In the genomic region with DNA sequence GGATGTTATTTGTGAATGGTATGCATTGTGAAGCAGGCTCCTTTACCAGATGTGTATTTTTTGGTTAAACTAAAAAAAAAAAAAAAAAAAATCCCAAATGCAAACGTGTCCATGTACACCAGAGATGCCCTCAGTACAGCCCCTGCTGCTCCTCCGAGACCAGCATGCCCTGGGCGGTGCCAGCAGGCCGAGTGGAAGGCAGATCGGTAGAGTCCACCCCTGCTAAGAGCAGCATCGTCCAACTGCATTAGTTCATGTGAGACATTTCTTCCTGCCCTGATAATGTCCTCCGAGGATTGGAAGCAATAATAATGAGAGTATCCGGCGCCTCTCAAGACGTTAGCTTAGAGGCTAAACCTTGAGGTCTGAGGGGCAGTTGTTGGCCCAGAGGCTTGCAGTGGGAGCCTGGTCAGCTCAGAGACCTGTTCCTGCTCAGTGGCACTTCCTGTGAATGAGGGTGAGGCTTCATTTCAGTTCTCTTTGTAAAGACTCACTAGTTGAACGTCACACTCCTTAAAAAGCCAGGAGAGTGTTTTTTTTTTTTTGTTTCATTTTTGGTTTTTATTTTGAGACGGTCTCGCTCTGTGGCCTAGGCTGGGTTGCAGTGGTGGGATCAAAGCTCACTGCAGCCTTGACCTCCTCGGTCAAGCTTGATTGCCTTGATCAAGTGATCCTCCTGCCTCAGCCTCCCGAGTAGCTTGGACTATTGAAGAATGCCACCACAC, we compare ENCODE assay signal across 9 cellular contexts. TPM values are rescaled to one million over a fixed set of nuclear protein-coding genes. Genes with fewer than 3 reads are reported as not detected.
DNase-seq lines count a peak whose midpoint lies in the region; ATAC-seq, FAIRE-seq and TF ChIP-seq lines count a peak whose summit lies in the region.
"Had no signal": no experiment of that assay in that cellular context is flagged by ENCODE, and none has a peak within 500 bp of the region (broad histone marks: within the 10 kb centered on the region; RNA-seq: fewer than 3 reads in every experiment).

No MANE protein-coding gene starts in this region.

- no peaks in the 10 kb centered on the region for H3K27me3 Mint-ChIP-seq in CD8-positive, alpha-beta memory T cell

- FAIRE-seq in HTR-8/SVneo (lab: Jason Lieb, UNC) = no peak

- no peak for DNase-seq in CD8-positive, alpha-beta memory T cell
- DNase-seq in central memory CD4-positive, alpha-beta T cell = peak; percentile 18
- no peak for DNase-seq in HTR-8/SVneo (ENCODE audit: insufficient read length, low spot score)
- DNase-seq in hepatocyte (ENCODE audit: low spot score) = no peak
- DNase-seq in NCI-H1092 (lab: John Stamatoyannopoulos, UW) = no peak
- no peak for DNase-seq in NCI-H226

- no peaks in the 10 kb centered on the region for H4K20me1 ChIP-seq in hepatocyte (ENCODE audit: insufficient read depth, poor library complexity, severe bottlenecking)

- H3K27ac Mint-ChIP-seq in CD8-positive, alpha-beta memory T cell = peak overlapping the region; percentile 52 to 87 (median 80)

- peaks cover 0 to 35% (median 6%) of the 10 kb centered on the region in 3 donors for H3K36me3 Mint-ChIP-seq in CD8-positive, alpha-beta memory T cell

- H3K9me3 ChIP-seq in CD8-positive, alpha-beta memory T cell (ENCODE audit: low read length) = no peaks in the 10 kb centered on the region
- H3K9me3 ChIP-seq in hepatocyte (ENCODE audit: low read depth) = no peaks in the 10 kb centered on the region
- H3K9me3 ChIP-seq: prostate gland had no signal

- no peaks in the 10 kb centered on the region for H3K27me3 ChIP-seq in CD8-positive, alpha-beta memory T cell (ENCODE audit: insufficient read depth, low read length, poor library complexity, severe bottlenecking)
- no peaks in the 10 kb centered on the region for H3K27me3 ChIP-seq in hepatocyte

- ATAC-seq in GM19328 (IDR thresholded peaks at IDR 0.05; ENCODE audit: unreplicated experiment) (peak; percentile 71), HG03135 (IDR thresholded peaks at IDR 0.05; ENCODE audit: unreplicated experiment) (peak; percentile 61)

- peak overlapping the region; percentile 32 to 83 (median 52) for H3K4me3 Mint-ChIP-seq in CD8-positive, alpha-beta memory T cell

- H3K4me1 Mint-ChIP-seq in CD8-positive, alpha-beta memory T cell = peaks cover 22 to 35% (median 27%) of the 10 kb centered on the region in 3 donors

- no peak overlapping the region for H3K4me2 ChIP-seq in hepatocyte

- WGBS in hepatocyte (ENCODE audit: low lambda C conversion rate, missing lambda C conversion rate) = 96% methylated on average over 15 of the region's 15 CpGs

- H3K79me2 ChIP-seq in hepatocyte = no peaks in the 10 kb centered on the region

- no peak overlapping the region for H3K4me3 ChIP-seq in CD8-positive, alpha-beta memory T cell (ENCODE audit: low read length)
- no peak overlapping the region for H3K4me3 ChIP-seq in hepatocyte
- H3K4me3 ChIP-seq: prostate gland had no signal

- no peak overlapping the region for H3K27ac ChIP-seq in CD8-positive, alpha-beta memory T cell (ENCODE audit: low read depth, low read length)
- H3K27ac ChIP-seq in hepatocyte = no peak overlapping the region
- H3K27ac ChIP-seq: prostate gland had no signal

- H3K36me3 ChIP-seq in CD8-positive, alpha-beta memory T cell (ENCODE audit: insufficient read depth, low read length) = no peaks in the 10 kb centered on the region
- H3K36me3 ChIP-seq in hepatocyte (replicated peaks; ENCODE audit: insufficient read depth, low read depth) = no peaks in the 10 kb centered on the region
- H3K36me3 ChIP-seq: prostate gland had no signal

- TF ChIP-seq CTCF in hepatocyte (IDR thresholded peaks at IDR 0.05; ENCODE audit: poor library complexity) = no peak

- H3K4me1 ChIP-seq in CD8-positive, alpha-beta memory T cell (ENCODE audit: insufficient read depth, low read length) = peaks cover 21% of the 10 kb centered on the region
- H3K4me1 ChIP-seq in hepatocyte (ENCODE audit: insufficient read depth) = peaks cover 4% of the 10 kb centered on the region
- H3K4me1 ChIP-seq: prostate gland had no signal

- H2AFZ ChIP-seq in hepatocyte = no peak overlapping the region

- POLR2A ChIA-PET in CD8-positive, alpha-beta memory T cell (lab: Charles Lee) = no interaction called here

- CTCF ChIA-PET in CD8-positive, alpha-beta memory T cell (lab: Charles Lee) = interaction anchor here (3.3 kb wide), 1 partner anchor 29 kb away, joined by 14 read pairs; a partner anchor contains a TSS

- no peaks in the 10 kb centered on the region for H3K9me3 Mint-ChIP-seq in CD8-positive, alpha-beta memory T cell

- no peaks in the 10 kb centered on the region for H3K9me2 ChIP-seq in hepatocyte (replicated peaks; ENCODE audit: insufficient read depth)

RNA-seq across cellular contexts. Expression of gene SLC66A3, which starts 5.6 kb away (rescaled TPM):
- 10 to 100 TPM; 10.3 to 11.0 TPM for total RNA-seq in CD8-positive, alpha-beta memory T cell
- 70.5 TPM for polyA plus RNA-seq in CD8-positive, alpha-beta memory T cell
- total RNA-seq in hepatocyte = 22.8 and 26.8 TPM in 2 replicates
- polyA plus RNA-seq in hepatocyte = 24.3 and 24.6 TPM in 2 replicates
